Comparison of ENCODE assay signal across 22 cellular contexts in genomic region chr19:271856-272255, GRCh38.
"Had no signal": no experiment of that assay in that cellular context is flagged by ENCODE, and none has a peak within 500 bp of the region (broad histone marks: within the 10 kb centered on the region; RNA-seq: fewer than 3 reads in every experiment).

No MANE protein-coding gene starts in this region.

- DNase-seq: KBM-7; NCI-H1092; NCI-H1105 treated with DMSO at 0.1 percent for 48 hours; NCI-H1417 treated with DMSO at 0.1 percent for 48 hours; NCI-H187; NCI-H2081 treated with DMSO at 0.1 percent for 48 hours; NCI-H2171; NCI-H226; NCI-H446; NCI-H510A; NCI-H524 treated with DMSO at 0.1 percent for 48 hours; NCI-H69; NCI-H774; NK-92 treated with Interleukin-12 subunit alpha and Interleukin-12 subunit beta, amount 100 ng/mL, for 24 hours; OCI-M1; PC-9; Peyer's patch; Right ventricle myocardium superior; SIG-M5; T-helper 1 cell had no signal

- H3K4me3 ChIP-seq: PC-9, Peyer's patch, SJSA1, SK-N-MC had no signal

- H3K4me2 ChIP-seq: PC-9 had no signal

- H3K9me3 ChIP-seq: Peyer's patch had no signal

- H3K36me3 ChIP-seq: Peyer's patch, SJSA1 had no signal

- H2AFZ ChIP-seq: PC-9 had no signal

- H3K27me3 ChIP-seq: Peyer's patch had no signal

- H3K27ac ChIP-seq: PC-9, Peyer's patch, SJSA1, SK-N-MC had no signal
